Comparison of ENCODE assay signal across 19 cellular contexts in the genomic region with DNA sequence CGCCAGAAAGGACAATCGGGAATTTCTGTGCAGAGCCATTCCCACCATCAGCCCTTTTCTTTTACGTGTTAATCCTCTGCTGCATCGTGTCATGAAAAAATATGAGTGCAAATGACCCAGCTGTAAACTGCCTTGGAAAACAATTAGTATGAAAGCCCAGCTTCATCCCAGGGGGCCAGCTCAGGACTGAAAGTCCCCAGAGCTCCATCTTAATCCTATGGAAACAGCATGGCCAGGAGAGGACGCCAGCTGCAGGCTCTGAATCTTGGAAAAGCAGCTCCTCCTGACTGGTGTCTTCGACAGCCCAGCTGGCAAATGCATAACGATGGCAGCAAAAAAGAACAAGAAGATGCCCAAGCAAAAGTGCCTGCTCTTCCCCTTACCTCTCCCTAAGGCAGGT.
"Had no signal": no experiment of that assay in that cellular context is flagged by ENCODE, and none has a peak within 500 bp of the region (broad histone marks: within the 10 kb centered on the region; RNA-seq: fewer than 3 reads in every experiment).

No MANE protein-coding gene starts in this region.

- H3K27ac ChIP-seq: dorsolateral prefrontal cortex, heart right ventricle had no signal

- H3K9me3 Mint-ChIP-seq: nephron progenitor cell had no signal

- H3K4me2 ChIP-seq: smooth muscle cell had no signal

- DNase-seq: cortex of kidney; dorsolateral prefrontal cortex; effector CD8-positive, alpha-beta T cell; heart right ventricle; hypothalamus; kidney glomerular epithelial cell; mammary epithelial cell; naive thymus-derived CD4-positive, alpha-beta T cell; nephron progenitor cell; posterior cingulate gyrus; right cardiac atrium; stimulated activated CD4-positive, alpha-beta T cell treated with anti-CD3 and anti-CD28 coated beads, Interleukin-2, amount 100 ng/mL, for 48 hours; stimulated activated naive CD4-positive, alpha-beta T cell treated with Interleukin-2 at 50 U/mL for 16 hours; trophoblast cell had no signal

- H3K36me3 Mint-ChIP-seq: naive thymus-derived CD4-positive, alpha-beta T cell had no signal

- H3K4me3 Mint-ChIP-seq: naive thymus-derived CD4-positive, alpha-beta T cell; nephron progenitor cell had no signal

- H3K4me3 ChIP-seq: dorsolateral prefrontal cortex, heart right ventricle, smooth muscle cell had no signal

- H3K4me1 Mint-ChIP-seq: naive thymus-derived CD4-positive, alpha-beta T cell had no signal

- FAIRE-seq: endometrium, frontal cortex, islet of Langerhans, urothelium cell line had no signal

- H3K9me3 ChIP-seq: heart right ventricle had no signal

- H3K27ac Mint-ChIP-seq: naive thymus-derived CD4-positive, alpha-beta T cell; nephron progenitor cell had no signal

- H3K27me3 ChIP-seq: heart right ventricle had no signal
